In genomic region chr5:123033157-123033671, GRCh38 we compare ENCODE assay signal across 17 cellular contexts. TPM values are rescaled to one million over a fixed set of nuclear protein-coding genes. Genes with fewer than 3 reads are reported as not detected.
"Had no signal": no experiment of that assay in that cellular context is flagged by ENCODE, and none has a peak within 500 bp of the region (broad histone marks: within the 10 kb centered on the region; RNA-seq: fewer than 3 reads in every experiment).

No MANE protein-coding gene starts in this region.

- H2AFZ ChIP-seq: neural progenitor cell had no signal

- H3K4me2 ChIP-seq: neural progenitor cell had no signal

- H3K4me3 ChIP-seq: cardiac muscle cell, neural progenitor cell, prostate gland, right atrium auricular region, tibial nerve had no signal

- H3K9ac ChIP-seq: neural progenitor cell had no signal

- H3K9me3 ChIP-seq: prostate gland, right atrium auricular region, tibial nerve had no signal

- H3K27ac ChIP-seq: cardiac muscle cell, epithelial cell of prostate, neural progenitor cell, prostate gland had no signal

- H3K27me3 ChIP-seq: cardiac muscle cell, right atrium auricular region, tibial nerve had no signal

- H3K27ac Mint-ChIP-seq: activated CD4-positive, alpha-beta memory T cell treated with anti-CD3 and anti-CD28 coated beads, Interleukin-2, amount 10 ng/mL, durations not matched to agents 7 days and 5 days; activated CD8-positive, alpha-beta memory T cell treated with anti-CD3 and anti-CD28 coated beads, Interleukin-2, amount 10 ng/mL, durations not matched to agents 7 days and 5 days; activated naive CD8-positive, alpha-beta T cell; memory B cell; naive thymus-derived CD4-positive, alpha-beta T cell; neural progenitor cell; stimulated activated naive CD8-positive, alpha-beta T cell treated with anti-CD3 and anti-CD28 coated beads, Interleukin-15, Interleukin-2, amounts not matched to agents 100 ng/mL and 50 ng/mL, for 24 hours; WTC11 had no signal

- ATAC-seq: activated CD8-positive, alpha-beta memory T cell treated with anti-CD3 and anti-CD28 coated beads, Interleukin-2, amount 10 ng/mL, durations not matched to agents 7 days and 5 days; left ventricle myocardium superior; naive thymus-derived CD4-positive, alpha-beta T cell; WTC11 had no signal

- H3K4me3 Mint-ChIP-seq: activated CD4-positive, alpha-beta memory T cell treated with anti-CD3 and anti-CD28 coated beads, Interleukin-2, amount 10 ng/mL, durations not matched to agents 7 days and 5 days; activated CD8-positive, alpha-beta memory T cell treated with anti-CD3 and anti-CD28 coated beads, Interleukin-2, amount 10 ng/mL, durations not matched to agents 7 days and 5 days; activated naive CD8-positive, alpha-beta T cell; memory B cell; naive thymus-derived CD4-positive, alpha-beta T cell; neural progenitor cell; stimulated activated naive CD8-positive, alpha-beta T cell treated with anti-CD3 and anti-CD28 coated beads, Interleukin-15, Interleukin-2, amounts not matched to agents 100 ng/mL and 50 ng/mL, for 24 hours; WTC11 had no signal

- H3K4me1 ChIP-seq: prostate gland had no signal

- H3K9me3 Mint-ChIP-seq: activated CD4-positive, alpha-beta memory T cell treated with anti-CD3 and anti-CD28 coated beads, Interleukin-2, amount 10 ng/mL, durations not matched to agents 7 days and 5 days; memory B cell; neural progenitor cell; stimulated activated naive CD8-positive, alpha-beta T cell treated with anti-CD3 and anti-CD28 coated beads, Interleukin-15, Interleukin-2, amounts not matched to agents 100 ng/mL and 50 ng/mL, for 24 hours; WTC11 had no signal

- DNase-seq: activated CD4-positive, alpha-beta memory T cell treated with anti-CD3 and anti-CD28 coated beads, Interleukin-2, amount 10 ng/mL, durations not matched to agents 7 days and 5 days; activated CD4-positive, alpha-beta T cell treated with anti-CD3 and anti-CD28 coated beads for 48 hours; activated CD8-positive, alpha-beta memory T cell treated with anti-CD3 and anti-CD28 coated beads, Interleukin-2, amount 10 ng/mL, durations not matched to agents 7 days and 5 days; left ventricle myocardium superior; naive thymus-derived CD4-positive, alpha-beta T cell; stimulated activated CD4-positive, alpha-beta T cell treated with anti-CD3 and anti-CD28 coated beads, Interleukin-15, amount 100 ng/mL, for 24 hours; stimulated activated CD4-positive, alpha-beta T cell treated with anti-CD3 and anti-CD28 coated beads, Interleukin-2, amount 100 ng/mL, for 48 hours had no signal

- H3K36me3 ChIP-seq: cardiac muscle cell, neural progenitor cell, prostate gland had no signal

- H3K36me3 Mint-ChIP-seq: activated CD8-positive, alpha-beta memory T cell treated with anti-CD3 and anti-CD28 coated beads, Interleukin-2, amount 10 ng/mL, durations not matched to agents 7 days and 5 days; activated naive CD8-positive, alpha-beta T cell; memory B cell; naive thymus-derived CD4-positive, alpha-beta T cell had no signal

RNA-seq across cellular contexts. Expression of gene PPIC, which starts 3.3 kb away (rescaled TPM):
- total RNA-seq: activated CD4-positive, alpha-beta memory T cell treated with anti-CD3 and anti-CD28 coated beads, Interleukin-2, amount 10 ng/mL, durations not matched to agents 7 days and 5 days; activated CD8-positive, alpha-beta memory T cell treated with anti-CD3 and anti-CD28 coated beads, Interleukin-2, amount 10 ng/mL, durations not matched to agents 7 days and 5 days; naive thymus-derived CD4-positive, alpha-beta T cell had no signal
- polyA plus RNA-seq: naive thymus-derived CD4-positive, alpha-beta T cell had no signal

RNA-seq across cellular contexts. Expression of gene PRDM6, which starts 55.8 kb away (rescaled TPM):
- total RNA-seq: activated CD4-positive, alpha-beta memory T cell treated with anti-CD3 and anti-CD28 coated beads, Interleukin-2, amount 10 ng/mL, durations not matched to agents 7 days and 5 days; activated CD8-positive, alpha-beta memory T cell treated with anti-CD3 and anti-CD28 coated beads, Interleukin-2, amount 10 ng/mL, durations not matched to agents 7 days and 5 days; naive thymus-derived CD4-positive, alpha-beta T cell had no signal
- polyA plus RNA-seq: naive thymus-derived CD4-positive, alpha-beta T cell had no signal
